ENCODE assay signal across 10 cellular contexts in the genomic region with DNA sequence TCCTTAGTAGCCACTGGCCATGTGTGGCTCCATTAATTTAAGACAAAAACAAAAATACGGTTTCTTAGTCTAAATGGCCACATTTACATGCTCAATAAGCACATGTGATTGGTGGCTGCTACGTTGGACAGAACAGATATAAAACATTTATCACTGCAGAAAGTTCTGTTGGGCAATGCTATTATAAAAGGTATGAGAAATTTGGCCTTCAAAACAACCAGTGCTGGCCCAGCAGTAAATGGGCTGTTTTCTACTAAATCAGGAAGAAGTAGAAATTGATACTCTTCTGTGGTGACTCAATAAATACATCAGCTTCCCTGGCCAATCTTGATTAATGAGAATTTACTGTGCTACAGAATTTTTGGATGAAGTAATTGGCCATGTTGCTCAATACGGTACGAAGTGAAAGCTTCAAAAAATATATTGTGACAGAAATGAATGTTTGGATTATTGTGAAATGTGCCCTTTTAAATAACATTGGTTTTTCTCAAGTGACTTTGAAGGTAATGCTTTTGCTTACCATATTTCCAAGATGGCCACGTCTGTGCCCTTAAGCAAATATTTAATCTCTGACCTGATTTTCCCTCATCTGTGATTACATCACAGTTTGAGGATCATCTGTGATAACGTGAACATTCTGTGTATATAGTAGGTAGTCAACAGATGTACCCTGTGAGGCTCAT. TPM values are rescaled to one million over a fixed set of nuclear protein-coding genes. Genes with fewer than 3 reads are reported as not detected.
A peak's percentile ranks its signal among the peaks of the same experiment; 100 is the strongest.
DNase-seq lines count a peak whose midpoint lies in the region; ATAC-seq and TF ChIP-seq lines count a peak whose summit lies in the region.
"Had no signal": no experiment of that assay in that cellular context is flagged by ENCODE, and none has a peak within 500 bp of the region (broad histone marks: within the 10 kb centered on the region; RNA-seq: fewer than 3 reads in every experiment).

No MANE protein-coding gene starts in this region.

- H3K27me3 Mint-ChIP-seq in activated T-cell treated with anti-CD3 and anti-CD28 coated beads, Interleukin-2, amount 50 U/mL, for 4 hours (ENCODE audit: low read depth) = no peaks in the 10 kb centered on the region
- H3K27me3 Mint-ChIP-seq in T-cell = no peaks in the 10 kb centered on the region

- peaks cover 86% of the 10 kb centered on the region for H3K79me2 ChIP-seq in fibroblast of lung (ENCODE audit: control insufficient read depth, insufficient read depth, low read length)

- peaks cover 9% of the 10 kb centered on the region for H3K4me1 ChIP-seq in fibroblast of lung (ENCODE audit: control insufficient read depth, extremely low read depth, insufficient read depth, low read length)
- H3K4me1 ChIP-seq in tibial artery = peaks cover 0 to 41% (median 18%) of the 10 kb centered on the region in 4 donors

- CTCF ChIA-PET in T-cell (lab: Charles Lee) = interaction anchor here in 1 of 2 donors (0.7 kb wide), 1 partner anchor 18 kb away, joined by 3 read pairs; no protein-coding TSS in a partner anchor

- H3K27ac ChIP-seq in fibroblast of lung (ENCODE audit: insufficient read depth, low read length) (no peak overlapping the region), tibial artery (peak overlapping the region; percentile 14 to 22)

- no peaks in the 10 kb centered on the region for H3K9me3 Mint-ChIP-seq in activated T-cell treated with anti-CD3 and anti-CD28 coated beads, Interleukin-2, amount 50 U/mL, for 4 hours
- no peaks in the 10 kb centered on the region for H3K9me3 Mint-ChIP-seq in T-cell

- no peak for TF ChIP-seq CTCF in fibroblast of lung (conservative IDR thresholded peaks at IDR 0.05 in 1 of 2, IDR thresholded peaks at IDR 0.05 in 1 of 2; ENCODE audit: low read depth in 1 of 2, low read length in 2 of 2)
- TF ChIP-seq CTCF in tibial artery (IDR thresholded peaks at IDR 0.05) = no peak

- peak overlapping the region; percentile 48 to 74 for H3K27ac Mint-ChIP-seq in T-cell

- POLR2A ChIA-PET in T-cell (lab: Charles Lee) = interaction anchor here (0.8 to 2.0 kb wide), 8 partner anchors 9 to 29 kb away, joined by 3 to 23 read pairs (median 4); no protein-coding TSS in a partner anchor

- H2AFZ ChIP-seq in fibroblast of lung (ENCODE audit: low read length) = no peak overlapping the region

- H3K9me3 ChIP-seq in fibroblast of lung (ENCODE audit: control insufficient read depth, insufficient read depth, low read depth, low read length) (no peaks in the 10 kb centered on the region), tibial artery (no peaks in the 10 kb centered on the region)

- H3K4me2 ChIP-seq in fibroblast of lung (ENCODE audit: extremely low read depth, insufficient read depth, low read length) = peak overlapping the region; percentile 69

- peaks cover 50% of the 10 kb centered on the region for H3K36me3 Mint-ChIP-seq in activated T-cell treated with anti-CD3 and anti-CD28 coated beads, Interleukin-2, amount 50 U/mL, for 4 hours (ENCODE audit: insufficient read depth)
- peaks cover 49% of the 10 kb centered on the region for H3K36me3 Mint-ChIP-seq in T-cell

- H3K36me3 ChIP-seq in fibroblast of lung (ENCODE audit: control insufficient read depth, insufficient read depth, low read length) (peaks cover 8% of the 10 kb centered on the region), tibial artery (peaks cover 35 to 60% (median 44%) of the 10 kb centered on the region in 3 donors)

- no peaks in the 10 kb centered on the region for H3K27me3 ChIP-seq in fibroblast of lung (ENCODE audit: control insufficient read depth, insufficient read depth, low read length)
- H3K27me3 ChIP-seq in tibial artery = no peaks in the 10 kb centered on the region

- H3K4me3 Mint-ChIP-seq in activated T-cell treated with anti-CD3 and anti-CD28 coated beads, Interleukin-2, amount 50 U/mL, for 4 hours = peak overlapping the region; percentile 98
- peak overlapping the region in 2 of 3 donors; percentile 21 to 96 for H3K4me3 Mint-ChIP-seq in T-cell

- no peak overlapping the region for H3K9ac ChIP-seq in fibroblast of lung (ENCODE audit: insufficient read depth, low read length)

- ATAC-seq in activated T-cell treated with anti-CD3 and anti-CD28 coated beads, Interleukin-2, amount 50 U/mL, for 4 hours = no peak
- ATAC-seq in T-cell (replicated peaks in 1 of 4) (no peak), Right ventricle myocardium inferior (no peak), HG03039 (IDR thresholded peaks at IDR 0.05; ENCODE audit: unreplicated experiment) (no peak)

- H3K4me3 ChIP-seq in fibroblast of lung (replicated peaks in 1 of 4; ENCODE audit: control extremely low read depth in 1 of 4, insufficient read depth in 1 of 4, low read depth in 3 of 4, low read length in 4 of 4) (peak overlapping the region; percentile 3 to 40 (median 16)), tibial artery (no peak overlapping the region)

- DNase-seq in activated T-cell treated with anti-CD3 and anti-CD28 coated beads, Interleukin-2, amount 50 U/mL, for 4 hours = no peak
- DNase-seq in activated T-cell treated with anti-CD3 and anti-CD28 coated beads for 4 hours = no peak
- no peak for DNase-seq in T-cell
- DNase-seq in fibroblast of lung (ENCODE audit: low read depth in 2 of 2) = peak; percentile 38 to 90
- no peak for DNase-seq in tibial artery
- no peak for DNase-seq in Right ventricle myocardium inferior (ENCODE audit: missing footprints)
- no peak for DNase-seq in NCI-H2029 (lab: John Stamatoyannopoulos, UW)
- DNase-seq: activated CD4-positive, alpha-beta T cell treated with anti-CD3 and anti-CD28 coated beads for 1 hour; NCI-H2171 had no signal

- intact Hi-C loops in tibial artery (cut with DNase I; ENCODE audit: low total_unique reads) = no loop called here
- intact Hi-C loops in Right ventricle myocardium inferior (cut with DNase I) = loop anchor here (5.0 kb wide), 1 partner anchor 43 kb away; no protein-coding TSS in a partner anchor

- H4K20me1 ChIP-seq in fibroblast of lung (ENCODE audit: control insufficient read depth, extremely low read depth, insufficient read depth, low read length) = peaks cover 3% of the 10 kb centered on the region

- H3K4me1 Mint-ChIP-seq in activated T-cell treated with anti-CD3 and anti-CD28 coated beads, Interleukin-2, amount 50 U/mL, for 4 hours (ENCODE audit: low read depth) = peaks cover 57% of the 10 kb centered on the region
- peaks cover 64 to 72% (median 71%) of the 10 kb centered on the region in 3 donors for H3K4me1 Mint-ChIP-seq in T-cell

RNA-seq across cellular contexts. Expression of a gene that starts 4.2 kb away (rescaled TPM):
- total RNA-seq in activated T-cell treated with anti-CD3 and anti-CD28 coated beads, Interleukin-2, amount 50 U/mL, for 4 hours = 100 to 1,000 TPM; 304 to 321 (median 315) TPM
- total RNA-seq in T-cell = 100 to 1,000 TPM in 2 of 5 donors, 10 to 100 TPM in 3; 66.5 to 170 (median 69.9) TPM
- 116 and 134 TPM in 2 replicates for total RNA-seq in fibroblast of lung
- polyA plus RNA-seq in fibroblast of lung = 163 and 165 TPM in 2 replicates
- 128 and 145 TPM in 2 replicates for polyA plus RNA-seq in fibroblast of lung (2012)
- 15.9 and 49.6 TPM in 2 replicates for polyA minus RNA-seq in fibroblast of lung (ENCODE audit: low replicate concordance)
- total RNA-seq in Right ventricle myocardium inferior = 82.3 TPM

RNA-seq across cellular contexts. Expression of a gene that starts 27.8 kb away (rescaled TPM):
- 10 to 100 TPM; 54.1 to 60.3 (median 55.3) TPM for total RNA-seq in activated T-cell treated with anti-CD3 and anti-CD28 coated beads, Interleukin-2, amount 50 U/mL, for 4 hours
- total RNA-seq in T-cell (10 to 100 TPM; 22.4 to 29.7 (median 24.1) TPM), fibroblast of lung (42.1 and 50.2 TPM in 2 replicates), Right ventricle myocardium inferior (12.2 TPM)
- polyA plus RNA-seq in fibroblast of lung = 44.0 and 53.9 TPM in 2 replicates
- 33.5 and 43.2 TPM in 2 replicates for polyA plus RNA-seq in fibroblast of lung (2012)
- 6.2 and 25.0 TPM in 2 replicates for polyA minus RNA-seq in fibroblast of lung (ENCODE audit: low replicate concordance)

RNA-seq across cellular contexts. Expression of a gene that starts 47.2 kb away (rescaled TPM):
- total RNA-seq in activated T-cell treated with anti-CD3 and anti-CD28 coated beads, Interleukin-2, amount 50 U/mL, for 4 hours = 10 to 100 TPM; 31.0 to 33.9 (median 32.3) TPM
- total RNA-seq in T-cell = 10 to 100 TPM; 22.6 to 25.5 (median 24.4) TPM
- 31.0 and 32.6 TPM in 2 replicates for total RNA-seq in fibroblast of lung
- polyA plus RNA-seq in fibroblast of lung = 18.5 and 19.1 TPM in 2 replicates
- polyA plus RNA-seq in fibroblast of lung (2012) = 15.2 and 15.8 TPM in 2 replicates
- polyA minus RNA-seq in fibroblast of lung (ENCODE audit: low replicate concordance) = 5.4 and 7.4 TPM in 2 replicates
- 15.2 TPM for total RNA-seq in Right ventricle myocardium inferior

Comparison
In these comparisons a context has a peak if more than half of its experiments do, and no peak if none do; other contexts are left out.
1. DNase-seq: peak in fibroblast of lung (2 of 2); none in activated T-cell treated with anti-CD3 and anti-CD28 coated beads, Interleukin-2, amount 50 U/mL, for 4 hours (single experiment), activated T-cell treated with anti-CD3 and anti-CD28 coated beads for 4 hours (single experiment), T-cell (0 of 34), tibial artery (0 of 2), Right ventricle myocardium inferior (single experiment) and NCI-H2029 (single experiment).
2. H3K4me3 ChIP-seq: peak in fibroblast of lung (4 of 4); none in tibial artery (0 of 2).